In the genomic region with DNA sequence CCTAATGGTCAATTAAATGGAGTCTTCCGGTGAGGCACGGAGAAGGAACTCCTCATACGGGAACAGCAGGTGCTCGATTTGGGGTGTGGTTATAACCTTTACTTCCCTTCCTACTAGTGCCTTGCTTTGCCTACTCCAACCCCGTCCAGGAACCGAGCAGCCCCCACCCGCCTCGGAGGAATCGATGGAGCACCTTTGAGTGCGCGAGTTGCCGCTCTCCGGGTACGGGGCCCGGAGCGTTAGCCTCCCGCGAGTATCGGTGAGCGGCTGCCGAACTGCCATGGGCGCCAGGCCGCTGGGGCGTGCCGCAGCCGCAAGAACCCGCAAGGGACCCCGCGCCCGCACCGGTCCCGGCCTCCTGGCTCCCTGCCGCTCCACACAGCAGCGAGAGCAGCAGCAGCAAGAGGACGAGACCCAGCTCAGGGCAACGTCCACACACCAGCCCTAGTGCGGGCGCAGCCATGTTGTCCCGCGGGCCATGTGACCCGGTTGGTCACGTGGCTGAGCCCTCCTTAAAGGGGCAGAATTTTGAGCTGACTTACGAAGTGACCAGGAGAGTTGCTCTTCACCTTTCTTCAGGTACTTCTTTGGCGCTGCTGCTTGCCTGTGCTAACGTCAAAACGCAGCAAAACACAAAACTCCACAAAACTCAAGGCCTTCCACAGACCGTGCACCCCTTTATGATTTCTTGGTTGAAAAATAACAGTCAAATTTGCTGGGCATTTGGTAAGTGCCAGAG, we compare ENCODE assay signal across 1 cellular context.
TF ChIP-seq lines count a peak whose summit lies in the region.

A gene (minus strand): TSS at position 487 of the 739 bp plus-strand sequence. CDS start 24 bp downstream, at position 463.

TF ChIP-seq in K562, 482 proteins besides CTCF, POLR2A, EP300 and RAD21 (continued from another document and continues in another):
- TF ChIP-seq IFI16 (CRISPR knock-in tag; IDR thresholded peaks at IDR 0.05): no peak
- peak; percentile 88 for TF ChIP-seq ZNF224 (CRISPR knock-in tag; IDR thresholded peaks at IDR 0.05)
- TF ChIP-seq, protein P1, sequence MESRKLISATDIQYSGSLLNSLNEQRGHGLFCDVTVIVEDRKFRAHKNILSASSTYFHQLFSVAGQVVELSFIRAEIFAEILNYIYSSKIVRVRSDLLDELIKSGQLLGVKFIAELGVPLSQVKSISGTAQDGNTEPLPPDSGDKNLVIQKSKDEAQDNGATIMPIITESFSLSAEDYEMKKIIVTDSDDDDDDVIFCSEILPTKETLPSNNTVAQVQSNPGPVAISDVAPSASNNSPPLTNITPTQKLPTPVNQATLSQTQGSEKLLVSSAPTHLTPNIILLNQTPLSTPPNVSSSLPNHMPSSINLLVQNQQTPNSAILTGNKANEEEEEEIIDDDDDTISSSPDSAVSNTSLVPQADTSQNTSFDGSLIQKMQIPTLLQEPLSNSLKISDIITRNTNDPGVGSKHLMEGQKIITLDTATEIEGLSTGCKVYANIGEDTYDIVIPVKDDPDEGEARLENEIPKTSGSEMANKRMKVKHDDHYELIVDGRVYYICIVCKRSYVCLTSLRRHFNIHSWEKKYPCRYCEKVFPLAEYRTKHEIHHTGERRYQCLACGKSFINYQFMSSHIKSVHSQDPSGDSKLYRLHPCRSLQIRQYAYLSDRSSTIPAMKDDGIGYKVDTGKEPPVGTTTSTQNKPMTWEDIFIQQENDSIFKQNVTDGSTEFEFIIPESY (CRISPR knock-in tag; IDR thresholded peaks at IDR 0.05): no peak
- TF ChIP-seq, protein P2, sequence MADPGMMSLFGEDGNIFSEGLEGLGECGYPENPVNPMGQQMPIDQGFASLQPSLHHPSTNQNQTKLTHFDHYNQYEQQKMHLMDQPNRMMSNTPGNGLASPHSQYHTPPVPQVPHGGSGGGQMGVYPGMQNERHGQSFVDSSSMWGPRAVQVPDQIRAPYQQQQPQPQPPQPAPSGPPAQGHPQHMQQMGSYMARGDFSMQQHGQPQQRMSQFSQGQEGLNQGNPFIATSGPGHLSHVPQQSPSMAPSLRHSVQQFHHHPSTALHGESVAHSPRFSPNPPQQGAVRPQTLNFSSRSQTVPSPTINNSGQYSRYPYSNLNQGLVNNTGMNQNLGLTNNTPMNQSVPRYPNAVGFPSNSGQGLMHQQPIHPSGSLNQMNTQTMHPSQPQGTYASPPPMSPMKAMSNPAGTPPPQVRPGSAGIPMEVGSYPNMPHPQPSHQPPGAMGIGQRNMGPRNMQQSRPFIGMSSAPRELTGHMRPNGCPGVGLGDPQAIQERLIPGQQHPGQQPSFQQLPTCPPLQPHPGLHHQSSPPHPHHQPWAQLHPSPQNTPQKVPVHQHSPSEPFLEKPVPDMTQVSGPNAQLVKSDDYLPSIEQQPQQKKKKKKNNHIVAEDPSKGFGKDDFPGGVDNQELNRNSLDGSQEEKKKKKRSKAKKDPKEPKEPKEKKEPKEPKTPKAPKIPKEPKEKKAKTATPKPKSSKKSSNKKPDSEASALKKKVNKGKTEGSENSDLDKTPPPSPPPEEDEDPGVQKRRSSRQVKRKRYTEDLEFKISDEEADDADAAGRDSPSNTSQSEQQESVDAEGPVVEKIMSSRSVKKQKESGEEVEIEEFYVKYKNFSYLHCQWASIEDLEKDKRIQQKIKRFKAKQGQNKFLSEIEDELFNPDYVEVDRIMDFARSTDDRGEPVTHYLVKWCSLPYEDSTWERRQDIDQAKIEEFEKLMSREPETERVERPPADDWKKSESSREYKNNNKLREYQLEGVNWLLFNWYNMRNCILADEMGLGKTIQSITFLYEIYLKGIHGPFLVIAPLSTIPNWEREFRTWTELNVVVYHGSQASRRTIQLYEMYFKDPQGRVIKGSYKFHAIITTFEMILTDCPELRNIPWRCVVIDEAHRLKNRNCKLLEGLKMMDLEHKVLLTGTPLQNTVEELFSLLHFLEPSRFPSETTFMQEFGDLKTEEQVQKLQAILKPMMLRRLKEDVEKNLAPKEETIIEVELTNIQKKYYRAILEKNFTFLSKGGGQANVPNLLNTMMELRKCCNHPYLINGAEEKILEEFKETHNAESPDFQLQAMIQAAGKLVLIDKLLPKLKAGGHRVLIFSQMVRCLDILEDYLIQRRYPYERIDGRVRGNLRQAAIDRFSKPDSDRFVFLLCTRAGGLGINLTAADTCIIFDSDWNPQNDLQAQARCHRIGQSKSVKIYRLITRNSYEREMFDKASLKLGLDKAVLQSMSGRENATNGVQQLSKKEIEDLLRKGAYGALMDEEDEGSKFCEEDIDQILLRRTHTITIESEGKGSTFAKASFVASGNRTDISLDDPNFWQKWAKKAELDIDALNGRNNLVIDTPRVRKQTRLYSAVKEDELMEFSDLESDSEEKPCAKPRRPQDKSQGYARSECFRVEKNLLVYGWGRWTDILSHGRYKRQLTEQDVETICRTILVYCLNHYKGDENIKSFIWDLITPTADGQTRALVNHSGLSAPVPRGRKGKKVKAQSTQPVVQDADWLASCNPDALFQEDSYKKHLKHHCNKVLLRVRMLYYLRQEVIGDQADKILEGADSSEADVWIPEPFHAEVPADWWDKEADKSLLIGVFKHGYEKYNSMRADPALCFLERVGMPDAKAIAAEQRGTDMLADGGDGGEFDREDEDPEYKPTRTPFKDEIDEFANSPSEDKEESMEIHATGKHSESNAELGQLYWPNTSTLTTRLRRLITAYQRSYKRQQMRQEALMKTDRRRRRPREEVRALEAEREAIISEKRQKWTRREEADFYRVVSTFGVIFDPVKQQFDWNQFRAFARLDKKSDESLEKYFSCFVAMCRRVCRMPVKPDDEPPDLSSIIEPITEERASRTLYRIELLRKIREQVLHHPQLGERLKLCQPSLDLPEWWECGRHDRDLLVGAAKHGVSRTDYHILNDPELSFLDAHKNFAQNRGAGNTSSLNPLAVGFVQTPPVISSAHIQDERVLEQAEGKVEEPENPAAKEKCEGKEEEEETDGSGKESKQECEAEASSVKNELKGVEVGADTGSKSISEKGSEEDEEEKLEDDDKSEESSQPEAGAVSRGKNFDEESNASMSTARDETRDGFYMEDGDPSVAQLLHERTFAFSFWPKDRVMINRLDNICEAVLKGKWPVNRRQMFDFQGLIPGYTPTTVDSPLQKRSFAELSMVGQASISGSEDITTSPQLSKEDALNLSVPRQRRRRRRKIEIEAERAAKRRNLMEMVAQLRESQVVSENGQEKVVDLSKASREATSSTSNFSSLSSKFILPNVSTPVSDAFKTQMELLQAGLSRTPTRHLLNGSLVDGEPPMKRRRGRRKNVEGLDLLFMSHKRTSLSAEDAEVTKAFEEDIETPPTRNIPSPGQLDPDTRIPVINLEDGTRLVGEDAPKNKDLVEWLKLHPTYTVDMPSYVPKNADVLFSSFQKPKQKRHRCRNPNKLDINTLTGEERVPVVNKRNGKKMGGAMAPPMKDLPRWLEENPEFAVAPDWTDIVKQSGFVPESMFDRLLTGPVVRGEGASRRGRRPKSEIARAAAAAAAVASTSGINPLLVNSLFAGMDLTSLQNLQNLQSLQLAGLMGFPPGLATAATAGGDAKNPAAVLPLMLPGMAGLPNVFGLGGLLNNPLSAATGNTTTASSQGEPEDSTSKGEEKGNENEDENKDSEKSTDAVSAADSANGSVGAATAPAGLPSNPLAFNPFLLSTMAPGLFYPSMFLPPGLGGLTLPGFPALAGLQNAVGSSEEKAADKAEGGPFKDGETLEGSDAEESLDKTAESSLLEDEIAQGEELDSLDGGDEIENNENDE (IDR thresholded peaks at IDR 0.05; ENCODE audit: low read depth, low read length): no peak
- peak; percentile 74 for TF ChIP-seq FOXM1 (IDR thresholded peaks at IDR 0.05; ENCODE audit: low read depth)
- no peak for TF ChIP-seq FOXM1 (CRISPR knock-in tag; IDR thresholded peaks at IDR 0.05; ENCODE audit: low read depth)
- peak; percentile 94; the same call in 1 of the 2 replicates for TF ChIP-seq LCOR (CRISPR knock-in tag; IDR thresholded peaks at IDR 0.05)
- no peak for TF ChIP-seq PPARD (CRISPR knock-in tag; IDR thresholded peaks at IDR 0.05)
- TF ChIP-seq, protein P3, sequence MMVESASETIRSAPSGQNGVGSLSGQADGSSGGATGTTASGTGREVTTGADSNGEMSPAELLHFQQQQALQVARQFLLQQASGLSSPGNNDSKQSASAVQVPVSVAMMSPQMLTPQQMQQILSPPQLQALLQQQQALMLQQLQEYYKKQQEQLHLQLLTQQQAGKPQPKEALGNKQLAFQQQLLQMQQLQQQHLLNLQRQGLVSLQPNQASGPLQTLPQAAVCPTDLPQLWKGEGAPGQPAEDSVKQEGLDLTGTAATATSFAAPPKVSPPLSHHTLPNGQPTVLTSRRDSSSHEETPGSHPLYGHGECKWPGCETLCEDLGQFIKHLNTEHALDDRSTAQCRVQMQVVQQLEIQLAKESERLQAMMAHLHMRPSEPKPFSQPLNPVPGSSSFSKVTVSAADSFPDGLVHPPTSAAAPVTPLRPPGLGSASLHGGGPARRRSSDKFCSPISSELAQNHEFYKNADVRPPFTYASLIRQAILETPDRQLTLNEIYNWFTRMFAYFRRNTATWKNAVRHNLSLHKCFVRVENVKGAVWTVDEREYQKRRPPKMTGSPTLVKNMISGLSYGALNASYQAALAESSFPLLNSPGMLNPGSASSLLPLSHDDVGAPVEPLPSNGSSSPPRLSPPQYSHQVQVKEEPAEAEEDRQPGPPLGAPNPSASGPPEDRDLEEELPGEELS (CRISPR knock-in tag; IDR thresholded peaks at IDR 0.05; ENCODE audit: borderline replicate concordance): peak; percentile 86
- TF ChIP-seq MTF1 (CRISPR knock-in tag; IDR thresholded peaks at IDR 0.05; ENCODE audit: borderline replicate concordance): no peak
- TF ChIP-seq CREM (IDR thresholded peaks at IDR 0.05; ENCODE audit: low read depth): peak; percentile 71
- TF ChIP-seq HNRNPL (IDR thresholded peaks at IDR 0.05; ENCODE audit: low read depth, low read length): no peak
- no peak for TF ChIP-seq ASH1L (IDR thresholded peaks at IDR 0.05; ENCODE audit: borderline replicate concordance, low read depth, partially characterized antibody)
- no peak for TF ChIP-seq ZNF717 (CRISPR knock-in tag; IDR thresholded peaks at IDR 0.05)
- no peak for TF ChIP-seq ZNF584 (CRISPR knock-in tag; IDR thresholded peaks at IDR 0.05; ENCODE audit: low read depth)
- TF ChIP-seq, protein P4, sequence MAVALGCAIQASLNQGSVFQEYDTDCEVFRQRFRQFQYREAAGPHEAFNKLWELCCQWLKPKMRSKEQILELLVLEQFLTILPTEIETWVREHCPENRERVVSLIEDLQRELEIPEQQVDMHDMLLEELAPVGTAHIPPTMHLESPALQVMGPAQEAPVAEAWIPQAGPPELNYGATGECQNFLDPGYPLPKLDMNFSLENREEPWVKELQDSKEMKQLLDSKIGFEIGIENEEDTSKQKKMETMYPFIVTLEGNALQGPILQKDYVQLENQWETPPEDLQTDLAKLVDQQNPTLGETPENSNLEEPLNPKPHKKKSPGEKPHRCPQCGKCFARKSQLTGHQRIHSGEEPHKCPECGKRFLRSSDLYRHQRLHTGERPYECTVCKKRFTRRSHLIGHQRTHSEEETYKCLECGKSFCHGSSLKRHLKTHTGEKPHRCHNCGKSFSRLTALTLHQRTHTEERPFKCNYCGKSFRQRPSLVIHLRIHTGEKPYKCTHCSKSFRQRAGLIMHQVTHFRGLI (CRISPR knock-in tag; IDR thresholded peaks at IDR 0.05): no peak
- peak; percentile 59; the same call in 1 of the 2 replicates for TF ChIP-seq ZEB2 (IDR thresholded peaks at IDR 0.05)
- TF ChIP-seq ZNF217 (CRISPR knock-in tag; IDR thresholded peaks at IDR 0.05): no peak
- TF ChIP-seq SMAD2 (IDR thresholded peaks at IDR 0.05; ENCODE audit: low read depth, low read length): no peak
- peak; percentile 24; the same call in 1 of the 2 replicates for TF ChIP-seq CHCHD3 (CRISPR knock-in tag; IDR thresholded peaks at IDR 0.05)
- TF ChIP-seq, protein P5, sequence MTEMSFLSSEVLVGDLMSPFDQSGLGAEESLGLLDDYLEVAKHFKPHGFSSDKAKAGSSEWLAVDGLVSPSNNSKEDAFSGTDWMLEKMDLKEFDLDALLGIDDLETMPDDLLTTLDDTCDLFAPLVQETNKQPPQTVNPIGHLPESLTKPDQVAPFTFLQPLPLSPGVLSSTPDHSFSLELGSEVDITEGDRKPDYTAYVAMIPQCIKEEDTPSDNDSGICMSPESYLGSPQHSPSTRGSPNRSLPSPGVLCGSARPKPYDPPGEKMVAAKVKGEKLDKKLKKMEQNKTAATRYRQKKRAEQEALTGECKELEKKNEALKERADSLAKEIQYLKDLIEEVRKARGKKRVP (CRISPR knock-in tag; IDR thresholded peaks at IDR 0.05): no peak
- TF ChIP-seq TCFL5 (CRISPR knock-in tag; conservative IDR thresholded peaks at IDR 0.05): no peak
- TF ChIP-seq GATAD2B (IDR thresholded peaks at IDR 0.05; ENCODE audit: borderline replicate concordance): no peak
- TF ChIP-seq XRCC3 (IDR thresholded peaks at IDR 0.05): no peak
- peak; percentile 53 for TF ChIP-seq HMGN3 (IDR thresholded peaks at IDR 0.05; ENCODE audit: borderline replicate concordance, extremely low read depth, insufficient read length, low read depth, low read length)
- TF ChIP-seq, protein P6, sequence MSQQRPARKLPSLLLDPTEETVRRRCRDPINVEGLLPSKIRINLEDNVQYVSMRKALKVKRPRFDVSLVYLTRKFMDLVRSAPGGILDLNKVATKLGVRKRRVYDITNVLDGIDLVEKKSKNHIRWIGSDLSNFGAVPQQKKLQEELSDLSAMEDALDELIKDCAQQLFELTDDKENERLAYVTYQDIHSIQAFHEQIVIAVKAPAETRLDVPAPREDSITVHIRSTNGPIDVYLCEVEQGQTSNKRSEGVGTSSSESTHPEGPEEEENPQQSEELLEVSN (IDR thresholded peaks at IDR 0.05; ENCODE audit: borderline replicate concordance in 1 of 2, extremely low read depth in 1 of 2, insufficient read depth in 1 of 2, insufficient read length in 1 of 2, low read depth in 1 of 2, low read length in 1 of 2, poor library complexity in 1 of 2, severe bottlenecking in 1 of 2): peak; percentile 82 to 84
- TF ChIP-seq CEBPG (CRISPR knock-in tag; IDR thresholded peaks at IDR 0.05): no peak
- TF ChIP-seq CEBPG (tag; conservative IDR thresholded peaks at IDR 0.05 in 1 of 2, IDR thresholded peaks at IDR 0.05 in 1 of 2): no peak
- TF ChIP-seq, protein P7, sequence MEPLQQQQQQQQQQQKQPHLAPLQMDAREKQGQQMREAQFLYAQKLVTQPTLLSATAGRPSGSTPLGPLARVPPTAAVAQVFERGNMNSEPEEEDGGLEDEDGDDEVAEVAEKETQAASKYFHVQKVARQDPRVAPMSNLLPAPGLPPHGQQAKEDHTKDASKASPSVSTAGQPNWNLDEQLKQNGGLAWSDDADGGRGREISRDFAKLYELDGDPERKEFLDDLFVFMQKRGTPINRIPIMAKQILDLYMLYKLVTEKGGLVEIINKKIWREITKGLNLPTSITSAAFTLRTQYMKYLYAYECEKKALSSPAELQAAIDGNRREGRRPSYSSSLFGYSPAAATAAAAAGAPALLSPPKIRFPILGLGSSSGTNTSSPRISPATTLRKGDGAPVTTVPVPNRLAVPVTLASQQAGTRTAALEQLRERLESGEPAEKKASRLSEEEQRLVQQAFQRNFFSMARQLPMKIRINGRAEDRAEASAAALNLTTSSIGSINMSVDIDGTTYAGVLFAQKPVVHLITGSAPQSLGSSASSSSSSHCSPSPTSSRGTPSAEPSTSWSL (CRISPR knock-in tag; IDR thresholded peaks at IDR 0.05; ENCODE audit: borderline replicate concordance): no peak
- TF ChIP-seq ZNF408 (CRISPR knock-in tag; IDR thresholded peaks at IDR 0.05; ENCODE audit: low read depth): no peak
- TF ChIP-seq HNRNPLL (IDR thresholded peaks at IDR 0.05; ENCODE audit: low read depth, low read length, poor library complexity, severe bottlenecking): peak; percentile 54
- peak; percentile 77 for TF ChIP-seq ATF7 (IDR thresholded peaks at IDR 0.05)
- TF ChIP-seq, protein P8, sequence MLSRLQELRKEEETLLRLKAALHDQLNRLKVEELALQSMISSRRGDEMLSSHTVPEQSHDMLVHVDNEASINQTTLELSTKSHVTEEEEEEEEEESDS (CRISPR knock-in tag; IDR thresholded peaks at IDR 0.05): no peak
- no peak for TF ChIP-seq SP2 (IDR thresholded peaks at IDR 0.05; ENCODE audit: extremely low read depth, low read depth, low read length, poor library complexity, severe bottlenecking)
- no peak for TF ChIP-seq ESRRB (CRISPR knock-in tag; IDR thresholded peaks at IDR 0.05; ENCODE audit: borderline replicate concordance)
- TF ChIP-seq ZNF830 (CRISPR knock-in tag; IDR thresholded peaks at IDR 0.05): no peak
- peak; percentile 90 for TF ChIP-seq NFRKB (IDR thresholded peaks at IDR 0.05; ENCODE audit: low read depth)
- TF ChIP-seq MAZ (CRISPR knock-in tag; conservative IDR thresholded peaks at IDR 0.05 in 1 of 2, IDR thresholded peaks at IDR 0.05 in 1 of 2): peak; percentile 67 to 84
